19 cellular contexts compared by ENCODE assay signal in the genomic region with DNA sequence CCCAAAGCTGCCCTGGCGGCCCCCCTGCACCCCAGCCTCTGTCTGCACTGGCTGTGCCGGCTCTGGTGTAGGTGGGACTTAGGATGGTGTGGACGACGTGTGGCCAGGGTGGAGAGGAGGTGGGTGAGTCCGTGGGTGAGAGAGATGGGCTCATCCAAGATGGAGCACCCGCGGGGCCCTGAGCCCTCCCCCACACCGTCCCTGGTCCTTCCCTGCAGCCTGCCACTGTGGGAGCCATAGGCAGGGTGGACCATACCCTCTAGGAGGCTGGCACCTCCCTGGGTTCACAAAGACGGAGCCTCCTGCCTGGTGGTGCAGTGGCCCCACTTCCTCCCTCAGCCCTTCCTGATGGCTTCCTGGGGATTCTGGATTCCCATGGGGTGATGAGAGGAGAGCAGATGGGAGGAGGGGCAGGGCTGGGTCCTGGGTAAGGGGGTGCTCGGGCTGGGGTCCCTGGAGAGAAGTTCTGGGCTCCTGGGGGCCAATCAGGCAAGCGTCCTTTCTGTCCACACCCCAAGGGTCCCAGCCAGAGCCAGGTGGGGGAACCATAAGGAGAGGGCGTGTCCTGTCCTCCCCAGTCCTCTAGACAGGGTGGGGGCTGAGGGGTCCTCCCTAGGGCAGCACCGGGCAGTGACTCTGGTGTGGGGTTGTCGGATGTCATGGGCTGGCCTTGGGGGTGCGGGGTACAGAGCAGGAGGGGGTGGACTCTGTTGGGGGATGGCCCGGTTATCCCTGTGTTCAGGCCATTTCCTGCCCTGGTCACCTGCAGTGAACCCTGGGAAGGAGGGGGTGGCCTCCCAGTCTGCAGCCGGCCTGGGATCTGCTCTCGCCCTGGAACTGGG.
"Had no signal": no experiment of that assay in that cellular context is flagged by ENCODE, and none has a peak within 500 bp of the region (broad histone marks: within the 10 kb centered on the region; RNA-seq: fewer than 3 reads in every experiment).

No MANE protein-coding gene starts in this region.

- H3K4me3 ChIP-seq: left lung, thyroid gland had no signal

- H3K36me3 ChIP-seq: left lung, thyroid gland had no signal

- H3K36me3 Mint-ChIP-seq: activated naive CD8-positive, alpha-beta T cell treated with anti-CD3 and anti-CD28 coated beads for 36 hours; T-cell had no signal

- H3K4me1 Mint-ChIP-seq: nephron progenitor cell had no signal

- ATAC-seq: activated T-cell treated with anti-CD3 and anti-CD28 coated beads, Interleukin-2, amount 50 U/mL, for 4 hours; left lung; T-cell had no signal

- H3K9me3 Mint-ChIP-seq: activated naive CD8-positive, alpha-beta T cell treated with anti-CD3 and anti-CD28 coated beads for 36 hours had no signal

- DNase-seq: activated CD4-positive, alpha-beta T cell treated with anti-CD3 and anti-CD28 coated beads for 1 hour; activated CD4-positive, alpha-beta T cell treated with anti-CD3 and anti-CD28 coated beads, Interleukin-2, amount 50 U/mL, for 1 hour; activated CD8-positive, alpha-beta memory T cell treated with anti-CD3 and anti-CD28 coated beads, Interleukin-2, amount 50 U/mL, for 4 hours; activated naive CD4-positive, alpha-beta T cell treated with Interleukin-2 at 50 U/mL for 16 hours; activated naive CD8-positive, alpha-beta T cell treated with anti-CD3 and anti-CD28 coated beads for 36 hours; activated T-cell treated with anti-CD3 and anti-CD28 coated beads, Interleukin-2, amount 50 U/mL, for 4 hours; cerebellar nuclear complex; nephron progenitor cell; nucleus accumbens; stimulated activated CD4-positive, alpha-beta T cell treated with anti-CD3 and anti-CD28 coated beads, Interleukin-4, amount 100 ng/mL, for 24 hours; substantia nigra; T-cell; thyroid gland had no signal

- H3K4me1 ChIP-seq: left lung, thyroid gland had no signal

- H3K27me3 ChIP-seq: thyroid gland had no signal

- H3K4me3 Mint-ChIP-seq: activated T-cell treated with anti-CD3 and anti-CD28 coated beads, Interleukin-2, amount 50 U/mL, for 4 hours; nephron progenitor cell; T-cell; T-helper 2 cell treated with Interferon-gamma antibody and Interleukin-4, amounts not matched to agents 5 μg/mL and 100 μg/mL, for 36 hours had no signal

- H3K27ac Mint-ChIP-seq: activated naive CD8-positive, alpha-beta T cell treated with anti-CD3 and anti-CD28 coated beads for 36 hours; nephron progenitor cell; stimulated activated naive CD8-positive, alpha-beta T cell treated with anti-CD3 and anti-CD28 coated beads, Interleukin-15, Interleukin-2, amounts not matched to agents 100 ng/mL and 50 ng/mL, for 24 hours; T-cell; T-helper 2 cell treated with Interferon-gamma antibody and Interleukin-4, amounts not matched to agents 5 μg/mL and 100 μg/mL, for 36 hours had no signal

- FAIRE-seq: bronchial epithelial cell had no signal

- H3K27ac ChIP-seq: epithelial cell of prostate, left lung, thyroid gland, VCaP had no signal

- H3K27me3 Mint-ChIP-seq: activated naive CD8-positive, alpha-beta T cell treated with anti-CD3 and anti-CD28 coated beads for 36 hours; stimulated activated naive CD8-positive, alpha-beta T cell treated with anti-CD3 and anti-CD28 coated beads, Interleukin-15, Interleukin-2, amounts not matched to agents 100 ng/mL and 50 ng/mL, for 24 hours had no signal

- H3K9me3 ChIP-seq: thyroid gland had no signal
